Comparison of ENCODE assay signal across 14 cellular contexts in genomic region chr6:121830759-121831158, GRCh38.
"Had no signal": no experiment of that assay in that cellular context is flagged by ENCODE, and none has a peak within 500 bp of the region (broad histone marks: within the 10 kb centered on the region; RNA-seq: fewer than 3 reads in every experiment).

No MANE protein-coding gene starts in this region.

- H3K36me3 Mint-ChIP-seq: activated CD8-positive, alpha-beta memory T cell treated with anti-CD3 and anti-CD28 coated beads, Interleukin-2, amount 10 ng/mL, durations not matched to agents 7 days and 5 days; memory B cell had no signal

- H3K36me3 ChIP-seq: ascending aorta, upper lobe of right lung had no signal

- H3K4me3 ChIP-seq: ascending aorta, dorsolateral prefrontal cortex, upper lobe of right lung had no signal

- DNase-seq: activated CD4-positive, alpha-beta T cell treated with anti-CD3 and anti-CD28 coated beads, Interleukin-2, amount 50 U/mL, for 4 hours; activated CD8-positive, alpha-beta memory T cell treated with anti-CD3 and anti-CD28 coated beads, Interleukin-2, amount 10 ng/mL, durations not matched to agents 7 days and 5 days; activated gamma-delta T cell; activated T-cell treated with anti-CD3 and anti-CD28 coated beads, Interleukin-2, amount 50 U/mL, for 24 hours; dorsolateral prefrontal cortex; SHP77 treated with DMSO at 0.1 percent for 48 hours; stimulated activated CD4-positive, alpha-beta T cell treated with anti-CD3 and anti-CD28 coated beads, Interleukin-2, amount 100 ng/mL, for 24 hours; stimulated activated naive CD4-positive, alpha-beta T cell; substantia nigra; upper lobe of right lung had no signal

- H3K27ac ChIP-seq: ascending aorta, dorsolateral prefrontal cortex, upper lobe of right lung had no signal

- H3K27me3 ChIP-seq: ascending aorta, upper lobe of right lung had no signal

- H3K4me3 Mint-ChIP-seq: activated CD8-positive, alpha-beta memory T cell treated with anti-CD3 and anti-CD28 coated beads, Interleukin-2, amount 10 ng/mL, durations not matched to agents 7 days and 5 days; activated T-cell treated with anti-CD3 and anti-CD28 coated beads, Interleukin-2, amount 50 U/mL, for 24 hours; memory B cell had no signal

- H3K4me1 Mint-ChIP-seq: activated CD8-positive, alpha-beta memory T cell treated with anti-CD3 and anti-CD28 coated beads, Interleukin-2, amount 10 ng/mL, durations not matched to agents 7 days and 5 days; memory B cell had no signal

- H3K27me3 Mint-ChIP-seq: activated CD8-positive, alpha-beta memory T cell treated with anti-CD3 and anti-CD28 coated beads, Interleukin-2, amount 10 ng/mL, durations not matched to agents 7 days and 5 days; activated T-cell treated with anti-CD3 and anti-CD28 coated beads, Interleukin-2, amount 50 U/mL, for 24 hours had no signal

- H3K27ac Mint-ChIP-seq: activated CD8-positive, alpha-beta memory T cell treated with anti-CD3 and anti-CD28 coated beads, Interleukin-2, amount 10 ng/mL, durations not matched to agents 7 days and 5 days; activated T-cell treated with anti-CD3 and anti-CD28 coated beads, Interleukin-2, amount 50 U/mL, for 24 hours; memory B cell had no signal

- H3K9me3 ChIP-seq: ascending aorta, upper lobe of right lung had no signal

- H3K4me1 ChIP-seq: upper lobe of right lung had no signal

- ATAC-seq: activated CD4-positive, CD25-positive, alpha-beta regulatory T cell treated with anti-CD3 and anti-CD28 coated beads, Interleukin-2, amount 50 U/mL, for 24 hours; activated CD8-positive, alpha-beta memory T cell treated with anti-CD3 and anti-CD28 coated beads, Interleukin-2, amount 10 ng/mL, durations not matched to agents 7 days and 5 days; esophagus mucosa; upper lobe of right lung had no signal

- H3K9me3 Mint-ChIP-seq: activated T-cell treated with anti-CD3 and anti-CD28 coated beads, Interleukin-2, amount 50 U/mL, for 24 hours had no signal
